ENCODE assay signal across 10 cellular contexts in the genomic region with DNA sequence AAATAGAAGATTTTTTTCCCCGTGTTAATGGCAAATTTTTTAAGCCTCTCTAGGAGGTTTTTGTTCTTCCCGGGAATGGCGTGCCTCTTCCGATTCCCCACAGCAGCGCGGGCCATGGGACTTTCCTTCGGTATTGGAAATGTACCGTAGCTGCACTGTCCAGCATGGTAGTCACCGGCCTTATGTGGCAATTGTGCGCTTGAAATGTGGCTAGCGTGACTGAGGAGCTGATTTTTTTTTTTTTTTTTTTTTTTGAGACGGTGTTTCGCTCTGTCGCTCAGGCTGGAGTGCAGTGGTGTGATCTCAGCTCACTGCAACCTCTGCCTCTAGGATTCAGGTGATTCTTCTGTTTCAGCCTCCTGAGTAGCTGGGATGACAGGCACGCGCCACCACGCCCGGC. TPM values are rescaled to one million over a fixed set of nuclear protein-coding genes. Genes with fewer than 3 reads are reported as not detected.
DNase-seq lines count a peak whose midpoint lies in the region; ATAC-seq and TF ChIP-seq lines count a peak whose summit lies in the region.
"Had no signal": no experiment of that assay in that cellular context is flagged by ENCODE, and none has a peak within 500 bp of the region (broad histone marks: within the 10 kb centered on the region; RNA-seq: fewer than 3 reads in every experiment).

No MANE protein-coding gene starts in this region.

- H3K36me3 Mint-ChIP-seq in CD8-positive, alpha-beta memory T cell, result peaks cover 0 to 39% (median 5%) of the 10 kb centered on the region in 3 donors
- H3K36me3 Mint-ChIP-seq in activated naive CD8-positive, alpha-beta T cell, result peaks cover 8% of the 10 kb centered on the region
- peaks cover 22% of the 10 kb centered on the region for H3K36me3 Mint-ChIP-seq in nephron progenitor cell (ENCODE audit: low read depth)

- peaks cover 6 to 11% of the 10 kb centered on the region in 2 donors for H3K27me3 Mint-ChIP-seq in CD8-positive, alpha-beta memory T cell
- H3K27me3 Mint-ChIP-seq in activated naive CD8-positive, alpha-beta T cell, result peaks cover 3% of the 10 kb centered on the region
- peaks cover 10% of the 10 kb centered on the region for H3K27me3 Mint-ChIP-seq in nephron progenitor cell (ENCODE audit: low read depth, poor library complexity)

- TF ChIP-seq CTCF in HL-60 (IDR thresholded peaks at IDR 0.05; ENCODE audit: insufficient read depth, low read length) (no peak), nephron progenitor cell (IDR thresholded peaks at IDR 0.05) (no peak)

- H3K36me3 ChIP-seq in CD8-positive, alpha-beta memory T cell (ENCODE audit: insufficient read depth, low read length), result peaks cover 8% of the 10 kb centered on the region

- no peaks in the 10 kb centered on the region for H3K27me3 ChIP-seq in CD8-positive, alpha-beta memory T cell (ENCODE audit: insufficient read depth, low read length, poor library complexity, severe bottlenecking)
- H3K27me3 ChIP-seq in HL-60 (ENCODE audit: insufficient read depth, poor library complexity, severe bottlenecking), result no peaks in the 10 kb centered on the region
- H3K27me3 ChIP-seq: SJCRH30 had no signal

- no peak for ATAC-seq in GM19035 (IDR thresholded peaks at IDR 0.05; ENCODE audit: unreplicated experiment)

- no peak overlapping the region for H3K27ac ChIP-seq in CD8-positive, alpha-beta memory T cell (ENCODE audit: low read depth, low read length)
- H3K27ac ChIP-seq in HL-60 (replicated peaks), result peak overlapping the region; percentile 16; the same call in 1 of the 2 replicates
- H3K27ac ChIP-seq: SJCRH30 had no signal

- peak overlapping the region in 7 of 8 donors; percentile 66 to 99 (median 98) for H3K27ac Mint-ChIP-seq in CD8-positive, alpha-beta memory T cell
- no peak overlapping the region for H3K27ac Mint-ChIP-seq in activated naive CD8-positive, alpha-beta T cell
- no peak overlapping the region for H3K27ac Mint-ChIP-seq in nephron progenitor cell

- POLR2A ChIA-PET in CD8-positive, alpha-beta memory T cell (lab: Charles Lee), result interaction anchor here (0.6 to 2.0 kb wide), 4 partner anchors 100 to 720 kb away, joined by 3 to 11 read pairs (median 3); a partner anchor contains a TSS

- peak overlapping the region; percentile 10 to 97 (median 95) for H3K4me3 Mint-ChIP-seq in CD8-positive, alpha-beta memory T cell
- peak overlapping the region; percentile 97 for H3K4me3 Mint-ChIP-seq in activated naive CD8-positive, alpha-beta T cell
- peak overlapping the region; percentile 98 for H3K4me3 Mint-ChIP-seq in nephron progenitor cell

- no peak overlapping the region for H3K4me3 ChIP-seq in CD8-positive, alpha-beta memory T cell (ENCODE audit: low read length)
- H3K4me3 ChIP-seq in HL-60 (replicated peaks; ENCODE audit: insufficient read depth, low read length), result no peak overlapping the region

- peaks cover 36 to 47% (median 45%) of the 10 kb centered on the region in 3 donors for H3K4me1 Mint-ChIP-seq in CD8-positive, alpha-beta memory T cell
- peaks cover 29% of the 10 kb centered on the region for H3K4me1 Mint-ChIP-seq in activated naive CD8-positive, alpha-beta T cell (ENCODE audit: low read depth)
- peaks cover 28% of the 10 kb centered on the region for H3K4me1 Mint-ChIP-seq in nephron progenitor cell

- H3K4me1 ChIP-seq in CD8-positive, alpha-beta memory T cell (ENCODE audit: insufficient read depth, low read length), result peaks cover 22% of the 10 kb centered on the region
- H3K4me1 ChIP-seq: SJCRH30 had no signal

- H3K9me3 Mint-ChIP-seq in CD8-positive, alpha-beta memory T cell, result no peaks in the 10 kb centered on the region
- H3K9me3 Mint-ChIP-seq in activated naive CD8-positive, alpha-beta T cell (ENCODE audit: low read depth), result no peaks in the 10 kb centered on the region
- peaks cover 13% of the 10 kb centered on the region for H3K9me3 Mint-ChIP-seq in nephron progenitor cell

- no peaks in the 10 kb centered on the region for H3K9me3 ChIP-seq in CD8-positive, alpha-beta memory T cell (ENCODE audit: low read length)
- H3K9me3 ChIP-seq: SJCRH30 had no signal

- CTCF ChIA-PET in CD8-positive, alpha-beta memory T cell (lab: Charles Lee), result interaction anchor here (0.7 to 5.4 kb wide), 31 partner anchors 8 to 637 kb away, joined by 3 to 149 read pairs (median 7); a partner anchor contains a TSS

- DNase-seq in CD8-positive, alpha-beta memory T cell, result peak in 1 of 5 donors; percentile 47
- DNase-seq in HL-60 (ENCODE audit: low read depth in 1 of 2, low spot score in 1 of 2) (no peak), nephron progenitor cell (no peak), COLO668 (lab: John Stamatoyannopoulos, UW; ENCODE audit: unreplicated experiment) (no peak), NK-92 (lab: John Stamatoyannopoulos, UW; ENCODE audit: unreplicated experiment) (no peak), RPMI8226 (no peak)
- DNase-seq: stimulated activated CD4-positive, alpha-beta T cell treated with anti-CD3 and anti-CD28 coated beads, Interleukin-4, amount 100 ng/mL, for 1 hour had no signal

RNA-seq across cellular contexts. Expression of a gene that starts 0.9 kb away (rescaled TPM):
- total RNA-seq in CD8-positive, alpha-beta memory T cell, result 10 to 100 TPM; 32.1 to 32.7 TPM
- polyA plus RNA-seq in CD8-positive, alpha-beta memory T cell, result 59.1 TPM

RNA-seq across cellular contexts. Expression of a gene that starts 38.2 kb away (rescaled TPM):
- total RNA-seq in CD8-positive, alpha-beta memory T cell, result 10 to 100 TPM; 89.1 to 89.6 TPM
- 66.9 TPM for polyA plus RNA-seq in CD8-positive, alpha-beta memory T cell

Comparison
In these comparisons a context has a peak if more than half of its experiments do, and no peak if none do; other contexts are left out.
1. H3K27ac Mint-ChIP-seq: peak in CD8-positive, alpha-beta memory T cell (7 of 8); none in activated naive CD8-positive, alpha-beta T cell (single experiment) and nephron progenitor cell (single experiment).
2. Peak in every context shown above with its lines, with median percentiles within 50 percentile points of each other: H3K4me3 Mint-ChIP-seq.